Comparison of ENCODE assay signal across 1 cellular context in genomic region chr6:7073810-7074525, GRCh38.
TF ChIP-seq lines count a peak whose summit lies in the region.

No MANE protein-coding gene starts in this region.

TF ChIP-seq in SK-N-SH, 30 proteins besides CTCF, POLR2A, EP300 and RAD21 (continued from another document):
- no peak for TF ChIP-seq FOXJ3 (CRISPR knock-in tag; IDR thresholded peaks at IDR 0.05)
- no peak for TF ChIP-seq YY1 (IDR thresholded peaks at IDR 0.05; ENCODE audit: low read depth)
- no peak for TF ChIP-seq RXRA (IDR thresholded peaks at IDR 0.05; ENCODE audit: borderline replicate concordance, low read depth)
- no peak for TF ChIP-seq TEAD4 (IDR thresholded peaks at IDR 0.05; ENCODE audit: borderline replicate concordance, insufficient read depth)
- TF ChIP-seq CHD2 (IDR thresholded peaks at IDR 0.05; ENCODE audit: low read length, partially characterized antibody): no peak
- TF ChIP-seq GATA2 (CRISPR knock-in tag; IDR thresholded peaks at IDR 0.05): no peak
- TF ChIP-seq GABPA (IDR thresholded peaks at IDR 0.05; ENCODE audit: low read depth): no peak
- no peak for TF ChIP-seq USF2 (IDR thresholded peaks at IDR 0.05; ENCODE audit: borderline replicate concordance, low read depth, low read length)
